In the genomic region with DNA sequence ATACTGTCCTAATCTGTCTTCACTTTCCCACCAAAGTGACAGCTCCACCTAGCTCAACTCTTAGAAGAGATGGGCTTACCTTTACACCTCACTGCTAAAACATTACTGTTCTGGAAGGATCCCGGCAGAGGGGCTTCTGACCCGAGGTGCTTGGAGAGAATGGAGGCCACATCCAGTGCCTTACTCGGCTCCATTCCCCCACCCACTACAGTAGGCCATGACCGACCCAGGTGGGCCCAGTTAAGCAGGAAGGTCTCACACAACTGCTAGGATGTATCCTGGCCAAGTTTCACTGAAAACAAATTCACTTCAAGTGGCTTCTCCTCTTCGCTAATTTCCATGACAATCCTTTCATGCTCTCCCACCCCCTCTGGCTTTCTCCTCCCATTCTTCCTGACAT, we compare ENCODE assay signal across 1 cellular context.
TF ChIP-seq lines count a peak whose summit lies in the region.

No MANE protein-coding gene starts in this region.

TF ChIP-seq in H1, 55 proteins besides CTCF, POLR2A, EP300 and RAD21 (continued from another document):
- TF ChIP-seq ATF2 (IDR thresholded peaks at IDR 0.05; ENCODE audit: low read length) (no peak), TCF12 (IDR thresholded peaks at IDR 0.05; ENCODE audit: low read depth, low read length) (no peak), SP4 (IDR thresholded peaks at IDR 0.05; ENCODE audit: low read length) (no peak), CHD2 (IDR thresholded peaks at IDR 0.05; ENCODE audit: low read length) (no peak), SIRT6 (IDR thresholded peaks at IDR 0.05; ENCODE audit: low read length) (no peak), POLR2AphosphoS5 (IDR thresholded peaks at IDR 0.05; ENCODE audit: low read depth, low read length) (no peak), KDM5A (IDR thresholded peaks at IDR 0.05; ENCODE audit: low read length) (no peak), BACH1 (IDR thresholded peaks at IDR 0.05; ENCODE audit: low read length) (no peak), KDM1A (IDR thresholded peaks at IDR 0.05; ENCODE audit: borderline replicate concordance, low read length) (no peak)
